2 cellular contexts compared by ENCODE assay signal in genomic region chr1:7565099-7565750, GRCh38.
TF ChIP-seq lines count a peak whose summit lies in the region.

No MANE protein-coding gene starts in this region.

TF ChIP-seq in liver, 16 proteins besides CTCF, POLR2A, EP300 and RAD21 (continued from another document):
- TF ChIP-seq REST (IDR thresholded peaks at IDR 0.05) = no peak
- no peak for TF ChIP-seq ATF3 (IDR thresholded peaks at IDR 0.05)
- TF ChIP-seq YY1 (IDR thresholded peaks at IDR 0.05) = no peak
- TF ChIP-seq MAX (IDR thresholded peaks at IDR 0.05) = no peak
- TF ChIP-seq FOXA2 (IDR thresholded peaks at IDR 0.05) = no peak
- TF ChIP-seq GABPA (IDR thresholded peaks at IDR 0.05 in 1 of 2, conservative IDR thresholded peaks at IDR 0.05 in 1 of 2) = no peak
- TF ChIP-seq HNF4A (conservative IDR thresholded peaks at IDR 0.05) = no peak
- no peak for TF ChIP-seq EGR1 (IDR thresholded peaks at IDR 0.05; ENCODE audit: low read depth in 2 of 2)
- no peak for TF ChIP-seq RXRA (IDR thresholded peaks at IDR 0.05)
- no peak for TF ChIP-seq TAF1 (conservative IDR thresholded peaks at IDR 0.05)

TF ChIP-seq in HepG2, 621 proteins besides CTCF, POLR2A, EP300 and RAD21 (continued from another document):
- TF ChIP-seq ZNF784 (CRISPR knock-in tag; IDR thresholded peaks at IDR 0.05; ENCODE audit: borderline replicate concordance) (no peak), HOXA9 (CRISPR knock-in tag; IDR thresholded peaks at IDR 0.05; ENCODE audit: borderline replicate concordance) (no peak), ZNF776 (CRISPR knock-in tag; IDR thresholded peaks at IDR 0.05) (no peak), ZNF281 (CRISPR knock-in tag; IDR thresholded peaks at IDR 0.05; ENCODE audit: borderline replicate concordance) (no peak), PHF21A (CRISPR knock-in tag; IDR thresholded peaks at IDR 0.05) (no peak), ZNF343 (CRISPR knock-in tag; IDR thresholded peaks at IDR 0.05) (no peak), KLF12 (CRISPR knock-in tag; IDR thresholded peaks at IDR 0.05; ENCODE audit: borderline replicate concordance) (no peak), YEATS4 (CRISPR knock-in tag; IDR thresholded peaks at IDR 0.05; ENCODE audit: borderline replicate concordance) (no peak), DPF2 (CRISPR knock-in tag; IDR thresholded peaks at IDR 0.05; ENCODE audit: borderline replicate concordance, low read depth) (no peak), ZNF513 (CRISPR knock-in tag; conservative IDR thresholded peaks at IDR 0.05) (no peak), ZNF772 (CRISPR knock-in tag; IDR thresholded peaks at IDR 0.05) (no peak)
TF ChIP-seq in HepG2: peak in this region for 0.
